8 cellular contexts compared by ENCODE assay signal in genomic region chr9:98861881-98862501, GRCh38. TPM values are rescaled to one million over a fixed set of nuclear protein-coding genes. Genes with fewer than 3 reads are reported as not detected.
DNase-seq lines count a peak whose midpoint lies in the region; ATAC-seq and TF ChIP-seq lines count a peak whose summit lies in the region.

No MANE protein-coding gene starts in this region.

- ATAC-seq in heart right ventricle, result peak in 2 of 8 donors; percentile 26 to 62
- peak; percentile 80 for ATAC-seq in stimulated activated naive CD8-positive, alpha-beta T cell treated with anti-CD3 and anti-CD28 coated beads, Interleukin-15, amount 100 ng/mL, for 72 hours
- no peak for ATAC-seq in GM19035 (IDR thresholded peaks at IDR 0.05; ENCODE audit: unreplicated experiment)

- H3K27me3 Mint-ChIP-seq in stimulated activated naive CD8-positive, alpha-beta T cell treated with anti-CD3 and anti-CD28 coated beads, Interleukin-15, amount 100 ng/mL, for 72 hours, result peaks cover 37% of the 10 kb centered on the region

- H3K4me3 ChIP-seq in heart right ventricle, result no peak overlapping the region

- WGBS in heart right ventricle, 2 donors, result 54 to 58% methylated on average over 7 of the region's 7 CpGs

- H3K27ac Mint-ChIP-seq in stimulated activated naive CD8-positive, alpha-beta T cell treated with anti-CD3 and anti-CD28 coated beads, Interleukin-15, amount 100 ng/mL, for 72 hours, result peak overlapping the region in 1 of 2 donors; percentile 72

- intact Hi-C loops in heart right ventricle (cut with DNase I), result loop anchor here in 9 of 10 donors (1.0 to 10.0 kb wide), 15 partner anchors 45 to 280 kb away; partner anchors contain the start of gene COL15A1 (in 1 of the 9)

- H3K27ac ChIP-seq in heart right ventricle, result peak overlapping the region in 8 of 10 donors; percentile 20 to 90 (median 82)

- DNase-seq in HCEC 1CT (peak; percentile 95), SKM-1 (lab: John Stamatoyannopoulos, UW; ENCODE audit: unreplicated experiment) (peak; percentile 13), heart right ventricle (no peak), COLO668 (lab: John Stamatoyannopoulos, UW; ENCODE audit: unreplicated experiment) (no peak), Kasumi-1 (lab: John Stamatoyannopoulos, UW) (no peak)
- DNase-seq in stimulated activated naive CD8-positive, alpha-beta T cell treated with anti-CD3 and anti-CD28 coated beads, Interleukin-15, amount 100 ng/mL, for 72 hours, result no peak
- no peak for DNase-seq in effector CD8-positive, alpha-beta T cell (lab: John Stamatoyannopoulos, UW)

- no peaks in the 10 kb centered on the region for H3K27me3 ChIP-seq in heart right ventricle

- peaks cover 8 to 70% (median 53%) of the 10 kb centered on the region in 9 donors for H3K4me1 ChIP-seq in heart right ventricle

- H3K4me1 Mint-ChIP-seq in stimulated activated naive CD8-positive, alpha-beta T cell treated with anti-CD3 and anti-CD28 coated beads, Interleukin-15, amount 100 ng/mL, for 72 hours, result peaks cover 9% of the 10 kb centered on the region

- no peak overlapping the region for H3K4me3 Mint-ChIP-seq in stimulated activated naive CD8-positive, alpha-beta T cell treated with anti-CD3 and anti-CD28 coated beads, Interleukin-15, amount 100 ng/mL, for 72 hours

- no peaks in the 10 kb centered on the region for H3K9me3 Mint-ChIP-seq in stimulated activated naive CD8-positive, alpha-beta T cell treated with anti-CD3 and anti-CD28 coated beads, Interleukin-15, amount 100 ng/mL, for 72 hours

- no peak for TF ChIP-seq CTCF in heart right ventricle (IDR thresholded peaks at IDR 0.05)

- no peaks in the 10 kb centered on the region for H3K36me3 ChIP-seq in heart right ventricle

- no peaks in the 10 kb centered on the region for H3K9me3 ChIP-seq in heart right ventricle

RNA-seq across cellular contexts. Expression of gene GALNT12, which starts 54.5 kb away (rescaled TPM):
- 1 to 10 TPM in 3 of 10 donors, under 1 TPM in 7; 0.25 to 1.3 (median 0.53) TPM for total RNA-seq in heart right ventricle
- under 1 TPM; 0.38 to 0.59 TPM for polyA plus RNA-seq in heart right ventricle

Comparison
In these comparisons a context has a peak if more than half of its experiments do, and no peak if none do; other contexts are left out.
1. DNase-seq: peak in HCEC 1CT (single experiment) and SKM-1 (single experiment); none in heart right ventricle (0 of 2), stimulated activated naive CD8-positive, alpha-beta T cell treated with anti-CD3 and anti-CD28 coated beads, Interleukin-15, amount 100 ng/mL, for 72 hours (0 of 2), effector CD8-positive, alpha-beta T cell (single experiment), COLO668 (single experiment) and Kasumi-1 (0 of 2).